ENCODE assay signal across 8 cellular contexts in the genomic region with DNA sequence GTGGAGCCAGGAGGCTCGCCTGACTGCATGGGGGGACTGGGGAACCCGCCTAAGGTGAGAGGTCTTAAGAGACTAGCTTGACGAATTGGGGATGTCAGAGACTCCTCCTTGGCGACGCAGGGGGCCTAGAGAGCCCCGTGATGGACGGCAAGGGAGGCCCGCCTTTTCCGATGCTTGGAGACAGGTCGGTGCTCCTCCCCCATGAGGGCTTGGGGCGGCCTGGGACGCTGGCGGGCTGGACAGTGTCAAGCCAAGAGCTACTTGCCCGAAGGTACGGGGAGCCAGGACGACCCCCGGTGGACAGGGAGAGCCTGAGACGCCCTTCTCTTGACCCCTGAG. TPM values are rescaled to one million over a fixed set of nuclear protein-coding genes. Genes with fewer than 3 reads are reported as not detected.
A peak's percentile ranks its signal among the peaks of the same experiment; 100 is the strongest.
DNase-seq lines count a peak whose midpoint lies in the region; ATAC-seq, FAIRE-seq and TF ChIP-seq lines count a peak whose summit lies in the region.

No MANE protein-coding gene starts in this region.

- H3K27me3 Mint-ChIP-seq in stimulated activated memory B cell treated with anti-CD40 and anti-IgM and Interleukin-4, amounts not matched to agents 10 μg/mL and 1 μg/mL and 100 μg/mL, for 72 hours = no peaks in the 10 kb centered on the region

- H3K79me2 ChIP-seq in mammary epithelial cell (ENCODE audit: insufficient read depth, low read length) = peaks cover 24% of the 10 kb centered on the region

- peaks cover 0 to 31% (median 10%) of the 10 kb centered on the region in 4 donors for H3K4me1 ChIP-seq in Peyer's patch
- peaks cover 22% of the 10 kb centered on the region for H3K4me1 ChIP-seq in mammary epithelial cell (ENCODE audit: insufficient read depth, low read length)

- no peak for TF ChIP-seq POLR2A in Peyer's patch (IDR thresholded peaks at IDR 0.05)

- peak; percentile 10 for ATAC-seq in HG03060 (IDR thresholded peaks at IDR 0.05; ENCODE audit: low read depth, unreplicated experiment)
- peak; percentile 57 for ATAC-seq in left colon
- peak; percentile 50 for ATAC-seq in stimulated activated memory B cell treated with anti-CD40 and anti-IgM and Interleukin-4, amounts not matched to agents 10 μg/mL and 1 μg/mL and 100 μg/mL, for 72 hours

- H3K4me3 ChIP-seq in AG09309 (ENCODE audit: control insufficient read depth, low read depth, low read length) (peak overlapping the region; percentile 84), Peyer's patch (peak overlapping the region; percentile 69 to 93 (median 84)), mammary epithelial cell (replicated peaks in 1 of 3; ENCODE audit: insufficient read depth in 1 of 3, low read depth in 2 of 3, low read length in 3 of 3) (peak overlapping the region; percentile 57 to 81 (median 69))

- H4K20me1 ChIP-seq in mammary epithelial cell (ENCODE audit: insufficient read depth, low read length) = no peaks in the 10 kb centered on the region

- in situ Hi-C loops in mammary epithelial cell (cut with MboI; ENCODE audit: low sequenced_read_pairs in 2 of 2) = no loop called here

- H3K36me3 ChIP-seq in Peyer's patch = peaks cover 0 to 16% (median 0%) of the 10 kb centered on the region in 3 donors
- H3K36me3 ChIP-seq in mammary epithelial cell (ENCODE audit: insufficient read depth, low read length) = no peaks in the 10 kb centered on the region

- no peaks in the 10 kb centered on the region for H3K36me3 Mint-ChIP-seq in stimulated activated memory B cell treated with anti-CD40 and anti-IgM and Interleukin-4, amounts not matched to agents 10 μg/mL and 1 μg/mL and 100 μg/mL, for 72 hours

- H3K4me3 Mint-ChIP-seq in stimulated activated memory B cell treated with anti-CD40 and anti-IgM and Interleukin-4, amounts not matched to agents 10 μg/mL and 1 μg/mL and 100 μg/mL, for 72 hours = peak overlapping the region; percentile 98

- peak overlapping the region; percentile 76 to 86 (median 86) for H3K27ac ChIP-seq in Peyer's patch
- H3K27ac ChIP-seq in mammary epithelial cell (ENCODE audit: insufficient read depth, low read depth, low read length) = peak overlapping the region; percentile 20

- no peaks in the 10 kb centered on the region for H3K9me3 Mint-ChIP-seq in stimulated activated memory B cell treated with anti-CD40 and anti-IgM and Interleukin-4, amounts not matched to agents 10 μg/mL and 1 μg/mL and 100 μg/mL, for 72 hours

- BruUV-seq in mammary epithelial cell (replicated peaks; lab: Mats Ljungman, UMichigan) = TSS peak; percentile 34

- H3K27ac Mint-ChIP-seq in stimulated activated memory B cell treated with anti-CD40 and anti-IgM and Interleukin-4, amounts not matched to agents 10 μg/mL and 1 μg/mL and 100 μg/mL, for 72 hours = peak overlapping the region; percentile 90

- CTCF ChIA-PET in mammary epithelial cell (lab: Charles Lee; ENCODE audit: low non-redundant PET) = no interaction called here

- peak overlapping the region; percentile 96 for H2AFZ ChIP-seq in mammary epithelial cell (ENCODE audit: low read depth, low read length)

- no peaks in the 10 kb centered on the region for H3K27me3 ChIP-seq in Peyer's patch
- H3K27me3 ChIP-seq in mammary epithelial cell (ENCODE audit: insufficient read depth, low read length) = no peaks in the 10 kb centered on the region

- DNase-seq in AG09309 (ENCODE audit: low read depth) = no peak
- no peak for DNase-seq in GM18507 (ENCODE audit: extremely low spot score, insufficient read length, low read depth)
- peak; percentile 24 to 67 (median 65) for DNase-seq in Peyer's patch
- DNase-seq in mammary epithelial cell = peak; percentile 44
- peak; percentile 62 to 72 for DNase-seq in left colon
- DNase-seq in H4 (ENCODE audit: low spot score) = no peak

- TF ChIP-seq CTCF in AG09309 (IDR thresholded peaks at IDR 0.05; ENCODE audit: control insufficient read depth, insufficient read depth, low read depth, low read length, missing control alignments) = no peak
- TF ChIP-seq CTCF in Peyer's patch (IDR thresholded peaks at IDR 0.05) = no peak
- no peak for TF ChIP-seq CTCF in mammary epithelial cell (conservative IDR thresholded peaks at IDR 0.05 in 1 of 2, IDR thresholded peaks at IDR 0.05 in 1 of 2; ENCODE audit: extremely low read depth in 1 of 2, insufficient read depth in 1 of 2, low read depth in 1 of 2, low read length in 2 of 2)

- WGBS in mammary epithelial cell (ENCODE audit: low coverage, missing lambda C conversion rate) = 7% methylated on average over 6 of the region's 18 CpGs

- peaks cover 49% of the 10 kb centered on the region for H3K4me1 Mint-ChIP-seq in stimulated activated memory B cell treated with anti-CD40 and anti-IgM and Interleukin-4, amounts not matched to agents 10 μg/mL and 1 μg/mL and 100 μg/mL, for 72 hours

- H3K9me3 ChIP-seq in Peyer's patch (no peaks in the 10 kb centered on the region), mammary epithelial cell (replicated peaks; ENCODE audit: insufficient read depth, low read length) (no peaks in the 10 kb centered on the region)

- dilution Hi-C loops in mammary epithelial cell (cut with HindIII; ENCODE audit: low sequenced_read_pairs) = no loop called here

- peak overlapping the region; percentile 12 for H3K9ac ChIP-seq in mammary epithelial cell (ENCODE audit: insufficient read depth, low read length)

- FAIRE-seq in GM18507 (lab: Jason Lieb, UNC) = peak; percentile 76

- intact Hi-C loops in mammary epithelial cell (cut with micrococcal nuclease) = loop anchor here (2.0 kb wide), 2 partner anchors 13 to 59 kb away; a partner anchor contains a TSS
- intact Hi-C loops in left colon (cut with DNase I, micrococcal nuclease) = no loop called here

- peak overlapping the region; percentile 97 for H3K4me2 ChIP-seq in mammary epithelial cell (ENCODE audit: insufficient read depth, low read depth, low read length)

RNA-seq across cellular contexts. Expression of a gene that starts 0.6 kb away (rescaled TPM):
- total RNA-seq in Peyer's patch (10 to 100 TPM; 15.7 to 48.0 (median 39.1) TPM), mammary epithelial cell (10 to 100 TPM; 10.8 to 14.5 TPM), left colon (10 to 100 TPM; 19.6 to 20.0 TPM)
- polyA plus RNA-seq in mammary epithelial cell = 15.3 TPM
- 5.6 TPM for polyA minus RNA-seq in mammary epithelial cell
- 40.4 and 61.9 TPM in 2 replicates for total RNA-seq in H4 (2014; rRNA removed; shearing (Covaris generic))

RNA-seq across cellular contexts. Expression of a gene that starts 13.0 kb away (rescaled TPM):
- total RNA-seq in Peyer's patch (1 to 10 TPM in 2 of 4 donors, under 1 TPM in 1, not detected in 1; 0.67 to 6.8 (median 6.1) TPM), mammary epithelial cell (10 to 100 TPM in 1 of 2 donors, under 1 TPM in 1; 0.78 to 10.0 TPM), left colon (1 to 10 TPM; 6.5 to 9.0 TPM)
- polyA plus RNA-seq in mammary epithelial cell = 0.46 TPM
- not detected for polyA minus RNA-seq in mammary epithelial cell
- total RNA-seq in H4 (2014; rRNA removed; shearing (Covaris generic)) = 0.60 and 0.94 TPM in 2 replicates

RNA-seq across cellular contexts. Expression of a gene that starts 18.4 kb away (rescaled TPM):
- total RNA-seq in Peyer's patch = 10 to 100 TPM; 26.4 to 56.9 (median 39.8) TPM
- total RNA-seq in mammary epithelial cell = 10 to 100 TPM; 16.2 to 31.4 TPM
- polyA plus RNA-seq in mammary epithelial cell = 31.9 TPM
- polyA minus RNA-seq in mammary epithelial cell = 26.6 TPM
- total RNA-seq in left colon = 10 to 100 TPM; 15.3 to 22.1 TPM
- total RNA-seq in H4 (2014; rRNA removed; shearing (Covaris generic)) = 47.7 and 63.7 TPM in 2 replicates

RNA-seq across cellular contexts. Expression of a gene that starts 37.0 kb away (rescaled TPM):
- total RNA-seq in Peyer's patch = 1 to 10 TPM; 1.8 to 9.8 (median 5.2) TPM
- 1 to 10 TPM; 3.9 to 5.7 TPM for total RNA-seq in mammary epithelial cell
- polyA plus RNA-seq in mammary epithelial cell = 0.17 TPM
- polyA minus RNA-seq in mammary epithelial cell = not detected
- total RNA-seq in left colon = 10 to 100 TPM in 1 of 2 donors, 1 to 10 TPM in 1; 3.1 to 10.6 TPM
- total RNA-seq in H4 (2014; rRNA removed; shearing (Covaris generic)) = 1.9 and 3.8 TPM in 2 replicates

RNA-seq across cellular contexts. Expression of a gene that starts 58.5 kb away (rescaled TPM):
- total RNA-seq in Peyer's patch = 10 to 100 TPM in 2 of 4 donors, 1 to 10 TPM in 2; 4.9 to 12.4 (median 8.2) TPM
- total RNA-seq in mammary epithelial cell = 1 to 10 TPM; 2.3 to 2.6 TPM
- 3.1 TPM for polyA plus RNA-seq in mammary epithelial cell
- polyA minus RNA-seq in mammary epithelial cell = 0.57 TPM
- total RNA-seq in left colon = 1 to 10 TPM; 3.6 to 4.5 TPM
- 1.9 and 6.3 TPM in 2 replicates for total RNA-seq in H4 (2014; rRNA removed; shearing (Covaris generic))

Comparison
In these comparisons a context has a peak if more than half of its experiments do, and no peak if none do; other contexts are left out.
1. DNase-seq: peak in Peyer's patch (3 of 3), mammary epithelial cell (single experiment) and left colon (2 of 2); none in AG09309 (single experiment), GM18507 (single experiment) and H4 (single experiment).
2. Peak in every context shown above with its lines, with median percentiles within 50 percentile points of each other: H3K4me3 ChIP-seq and ATAC-seq.